ENCODE assay signal across 20 cellular contexts in the genomic region with DNA sequence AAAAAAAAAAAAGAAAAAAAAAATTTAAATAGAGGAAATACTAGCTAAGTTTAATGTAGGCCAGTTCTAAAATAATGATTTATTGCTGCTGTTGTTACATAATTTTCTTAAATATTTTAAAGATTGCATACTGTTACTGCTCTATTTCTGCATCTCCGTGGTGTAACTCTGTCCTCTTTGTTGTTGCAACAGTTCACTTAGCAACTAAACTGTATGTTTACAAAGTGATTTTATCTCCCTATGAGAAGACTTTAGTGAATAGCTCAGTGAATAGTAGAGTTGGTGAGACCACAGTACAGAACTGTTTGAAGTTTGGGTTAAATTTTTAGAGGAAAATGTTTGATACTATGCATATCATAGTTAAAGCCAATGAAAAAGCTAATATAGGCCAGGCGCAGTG. TPM values are rescaled to one million over a fixed set of nuclear protein-coding genes. Genes with fewer than 3 reads are reported as not detected.
"Had no signal": no experiment of that assay in that cellular context is flagged by ENCODE, and none has a peak within 500 bp of the region (broad histone marks: within the 10 kb centered on the region; RNA-seq: fewer than 3 reads in every experiment).

No MANE protein-coding gene starts in this region.

- H3K4me3 ChIP-seq: cardiac muscle cell, lower lobe of right lung, spleen, transverse colon had no signal

- DNase-seq: activated naive CD8-positive, alpha-beta T cell treated with anti-CD3 and anti-CD28 coated beads, Interleukin-2, amount 10 ng/mL, durations not matched to agents 7 days and 5 days; activated T-cell treated with anti-CD3 and anti-CD28 coated beads, Interleukin-2, amount 50 U/mL, for 24 hours; left cardiac atrium; lower lobe of right lung; naive thymus-derived CD8-positive, alpha-beta T cell; nucleus accumbens; spleen; stimulated activated CD4-positive, alpha-beta T cell treated with anti-CD3 and anti-CD28 coated beads, Interleukin-1b, Interleukin-23, amount 100 ng/mL, for 48 hours; stimulated activated naive B cell treated with anti-CD40 and anti-IgM and Interleukin-4, amounts not matched to agents 10 μg/mL and 1 μg/mL and 100 μg/mL, for 72 hours; substantia nigra; transverse colon had no signal

- ATAC-seq: activated CD4-positive, CD25-positive, alpha-beta regulatory T cell treated with anti-CD3 and anti-CD28 coated beads, Interleukin-2, amount 50 U/mL, for 24 hours; left cardiac atrium; lower lobe of right lung; naive thymus-derived CD8-positive, alpha-beta T cell; sciatic nerve; stimulated activated naive B cell treated with anti-CD40 and anti-IgM and Interleukin-4, amounts not matched to agents 10 μg/mL and 1 μg/mL and 100 μg/mL, for 72 hours had no signal

RNA-seq across cellular contexts. Expression of a gene that starts 19.5 kb away (rescaled TPM):
- total RNA-seq: activated naive CD8-positive, alpha-beta T cell treated with anti-CD3 and anti-CD28 coated beads, Interleukin-2, amount 10 ng/mL, durations not matched to agents 7 days and 5 days; astrocyte; cardiac muscle cell; fibroblast of lung; glomerular endothelial cell; left cardiac atrium; lower lobe of right lung; mononuclear cell; progenitor cell of endocrine pancreas; sciatic nerve; spleen; T-helper 2 cell treated with Interferon-gamma antibody and Interleukin-4, amounts not matched to agents 100 ng/mL and 5 ng/mL, for 36 hours; transverse colon had no signal
